In genomic region chr11:62468577-62468976, GRCh38 we compare ENCODE assay signal across 38 cellular contexts. TPM values are rescaled to one million over a fixed set of nuclear protein-coding genes. Genes with fewer than 3 reads are reported as not detected.
"Had no signal": no experiment of that assay in that cellular context is flagged by ENCODE, and none has a peak within 500 bp of the region (broad histone marks: within the 10 kb centered on the region; RNA-seq: fewer than 3 reads in every experiment).

No MANE protein-coding gene starts in this region.

- H3K36me3 Mint-ChIP-seq: activated naive CD4-positive, alpha-beta T cell treated with anti-CD3 and anti-CD28 coated beads, Interleukin-2, amount 10 ng/mL, durations not matched to agents 7 days and 5 days; activated naive CD8-positive, alpha-beta T cell; T-cell had no signal

- H3K4me3 Mint-ChIP-seq: activated CD4-positive, alpha-beta T cell treated with anti-CD3 and anti-CD28 coated beads, Interleukin-2, amount 10 ng/mL, durations not matched to agents 24 days and 14 days; activated CD8-positive, alpha-beta T cell treated with anti-CD3 and anti-CD28 coated beads, Interleukin-2, amount 10 ng/mL, durations not matched to agents 7 days and 5 days; activated naive CD4-positive, alpha-beta T cell treated with anti-CD3 and anti-CD28 coated beads, Interleukin-2, amount 10 ng/mL, durations not matched to agents 7 days and 5 days; activated naive CD8-positive, alpha-beta T cell; activated naive CD8-positive, alpha-beta T cell treated with anti-CD3 and anti-CD28 coated beads, Interleukin-2, amount 50 U/mL, for 24 hours; activated T-cell treated with anti-CD3 and anti-CD28 coated beads, Interleukin-2, amount 50 U/mL, for 4 hours; activated T-helper 1 cell treated with anti-CD3 and anti-CD28 coated beads, Interleukin-12 subunit alpha, Interleukin-12 subunit beta, Interleukin-2, Interleukin-4 antibody, amounts not matched to agents 30 ng/mL and 10 ng/mL and 1 ng/mL, durations not matched to agents 14 hours and 24 hours and 36 hours; T-cell; T-helper 17 cell had no signal

- H3K4me1 Mint-ChIP-seq: activated naive CD4-positive, alpha-beta T cell treated with anti-CD3 and anti-CD28 coated beads, Interleukin-2, amount 10 ng/mL, durations not matched to agents 7 days and 5 days; T-cell had no signal

- ATAC-seq: activated CD8-positive, alpha-beta T cell treated with anti-CD3 and anti-CD28 coated beads, Interleukin-2, amount 10 ng/mL, durations not matched to agents 7 days and 5 days; activated naive CD8-positive, alpha-beta T cell treated with anti-CD3 and anti-CD28 coated beads, Interleukin-2, amount 50 U/mL, for 24 hours; activated T-cell treated with anti-CD3 and anti-CD28 coated beads, Interleukin-2, amount 50 U/mL, for 4 hours; PC-3; Right ventricle myocardium inferior; SK-N-SH treated with all-trans-retinoic acid at 6 μM for 48 hours; T-cell; T-helper 17 cell had no signal

- H3K27me3 ChIP-seq: brain microvascular endothelial cell had no signal

- H3K36me3 ChIP-seq: brain microvascular endothelial cell, WERI-Rb-1 had no signal

- DNase-seq: activated CD4-positive, alpha-beta T cell treated with anti-CD3 and anti-CD28 coated beads, Interleukin-2, amount 10 ng/mL, durations not matched to agents 24 days and 14 days; activated CD4-positive, alpha-beta T cell treated with anti-CD3 and anti-CD28 coated beads, Interleukin-2, amount 50 U/mL, for 48 hours; activated CD8-positive, alpha-beta T cell treated with anti-CD3 and anti-CD28 coated beads, Interleukin-2, amount 10 ng/mL, durations not matched to agents 7 days and 5 days; activated effector memory CD4-positive, alpha-beta T cell treated with Interleukin-2 at 50 U/mL for 16 hours; activated naive CD4-positive, alpha-beta T cell treated with anti-CD3 and anti-CD28 coated beads, Interleukin-2, amount 10 ng/mL, durations not matched to agents 7 days and 5 days; activated naive CD8-positive, alpha-beta T cell treated with anti-CD3 and anti-CD28 coated beads, Interleukin-2, amount 50 U/mL, for 24 hours; activated T-cell treated with anti-CD3 and anti-CD28 coated beads for 4 hours; activated T-cell treated with anti-CD3 and anti-CD28 coated beads, Interleukin-2, amount 50 U/mL, for 4 hours; anterior cingulate cortex; brain microvascular endothelial cell; central memory CD4-positive, alpha-beta T cell; KG1; MM.1S; MV-4-11; NCI-H1092 treated with DMSO at 0.1 percent for 48 hours; NCI-H1417; NCI-H146; NCI-H187; NCI-H2029 treated with DMSO at 0.1 percent for 48 hours; NCI-H2107; NCI-H2171; NCI-H510A; NCI-H526; NCI-H748 treated with DMSO at 0.1 percent for 48 hours; NK-92 treated with Interleukin-12 subunit alpha and Interleukin-12 subunit beta, amount 100 ng/mL, for 24 hours; PC-3; SIG-M5; T-cell; T-helper 17 cell; T1000; WERI-Rb-1 had no signal

- H3K27ac Mint-ChIP-seq: activated CD4-positive, alpha-beta T cell treated with anti-CD3 and anti-CD28 coated beads, Interleukin-2, amount 10 ng/mL, durations not matched to agents 24 days and 14 days; activated CD8-positive, alpha-beta T cell treated with anti-CD3 and anti-CD28 coated beads, Interleukin-2, amount 10 ng/mL, durations not matched to agents 7 days and 5 days; activated naive CD4-positive, alpha-beta T cell treated with anti-CD3 and anti-CD28 coated beads, Interleukin-2, amount 10 ng/mL, durations not matched to agents 7 days and 5 days; activated naive CD8-positive, alpha-beta T cell; activated naive CD8-positive, alpha-beta T cell treated with anti-CD3 and anti-CD28 coated beads, Interleukin-2, amount 50 U/mL, for 24 hours; activated T-helper 1 cell treated with anti-CD3 and anti-CD28 coated beads, Interleukin-12 subunit alpha, Interleukin-12 subunit beta, Interleukin-2, Interleukin-4 antibody, amounts not matched to agents 30 ng/mL and 10 ng/mL and 1 ng/mL, durations not matched to agents 14 hours and 24 hours and 36 hours; T-cell; T-helper 17 cell had no signal

- H3K27ac ChIP-seq: brain microvascular endothelial cell, RWPE1, WERI-Rb-1 had no signal

- H3K9me3 Mint-ChIP-seq: activated CD4-positive, alpha-beta T cell treated with anti-CD3 and anti-CD28 coated beads, Interleukin-2, amount 10 ng/mL, durations not matched to agents 24 days and 14 days; activated naive CD4-positive, alpha-beta T cell treated with anti-CD3 and anti-CD28 coated beads, Interleukin-2, amount 10 ng/mL, durations not matched to agents 7 days and 5 days; activated naive CD8-positive, alpha-beta T cell treated with anti-CD3 and anti-CD28 coated beads, Interleukin-2, amount 50 U/mL, for 24 hours; activated T-cell treated with anti-CD3 and anti-CD28 coated beads, Interleukin-2, amount 50 U/mL, for 4 hours; activated T-helper 1 cell treated with anti-CD3 and anti-CD28 coated beads, Interleukin-12 subunit alpha, Interleukin-12 subunit beta, Interleukin-2, Interleukin-4 antibody, amounts not matched to agents 30 ng/mL and 10 ng/mL and 1 ng/mL, durations not matched to agents 14 hours and 24 hours and 36 hours; T-cell had no signal

- H3K27me3 Mint-ChIP-seq: activated CD4-positive, alpha-beta T cell treated with anti-CD3 and anti-CD28 coated beads, Interleukin-2, amount 10 ng/mL, durations not matched to agents 24 days and 14 days; activated naive CD8-positive, alpha-beta T cell; activated naive CD8-positive, alpha-beta T cell treated with anti-CD3 and anti-CD28 coated beads, Interleukin-2, amount 50 U/mL, for 24 hours; T-cell; T-helper 17 cell had no signal

RNA-seq across cellular contexts. Expression of gene SCGB1A1, which starts 49.7 kb away (rescaled TPM):
- total RNA-seq: activated CD4-positive, alpha-beta T cell treated with anti-CD3 and anti-CD28 coated beads, Interleukin-2, amount 10 ng/mL, durations not matched to agents 24 days and 14 days; activated CD8-positive, alpha-beta T cell treated with anti-CD3 and anti-CD28 coated beads, Interleukin-2, amount 10 ng/mL, durations not matched to agents 7 days and 5 days; activated T-helper 1 cell treated with anti-CD3 and anti-CD28 coated beads, Interleukin-12 subunit alpha, Interleukin-12 subunit beta, Interleukin-2, Interleukin-4 antibody, amounts not matched to agents 30 ng/mL and 10 ng/mL and 1 ng/mL, durations not matched to agents 14 hours and 24 hours and 36 hours; LHCN-M2; PC-3; Right ventricle myocardium inferior; SK-MEL-5; T-helper 17 cell had no signal
